Comparison of ENCODE assay signal across 33 cellular contexts in genomic region chr4:111013846-111014245, GRCh38.
DNase-seq lines count a peak whose midpoint lies in the region; ATAC-seq, FAIRE-seq and TF ChIP-seq lines count a peak whose summit lies in the region.
"Had no signal": no experiment of that assay in that cellular context is flagged by ENCODE, and none has a peak within 500 bp of the region (broad histone marks: within the 10 kb centered on the region; RNA-seq: fewer than 3 reads in every experiment).

No MANE protein-coding gene starts in this region.

- H3K79me2 ChIP-seq in HepG2 (ENCODE audit: insufficient read depth, low read length) (no peaks in the 10 kb centered on the region), GM12878 (ENCODE audit: control insufficient read depth, insufficient read depth, low read length) (no peaks in the 10 kb centered on the region)

- TF ChIP-seq POLR2A in heart left ventricle (IDR thresholded peaks at IDR 0.05) (no peak), HepG2 (IDR thresholded peaks at IDR 0.05; ENCODE audit: insufficient read depth in 1 of 2, low read depth in 2 of 2, low read length in 2 of 2) (no peak), right lobe of liver (IDR thresholded peaks at IDR 0.05) (no peak), GM12878 (IDR thresholded peaks at IDR 0.05; ENCODE audit: low read depth, low read length) (no peak)

- H3K9ac ChIP-seq in HepG2 (ENCODE audit: insufficient read depth, low read depth, low read length): no peak overlapping the region
- no peak overlapping the region for H3K9ac ChIP-seq in GM12878 (ENCODE audit: control insufficient read depth, insufficient read depth, low read length)
- H3K9ac ChIP-seq: BLaER1; BLaER1 treated with 17β-estradiol and CSF1 and Interleukin-3, amounts not matched to agents 10 nM and 100 nM had no signal

- ATAC-seq in Right ventricle myocardium inferior (no peak), heart left ventricle (no peak), HepG2 (no peak), right lobe of liver (no peak), GM12878 (no peak), GM21390 (IDR thresholded peaks at IDR 0.05; ENCODE audit: unreplicated experiment) (no peak)
- ATAC-seq: A549; CD8-positive, alpha-beta T cell had no signal

- no peaks in the 10 kb centered on the region for H3K27me3 ChIP-seq in heart left ventricle
- H3K27me3 ChIP-seq in HepG2 (ENCODE audit: control insufficient read depth in 1 of 2, insufficient read depth in 2 of 2, low read length in 2 of 2): no peaks in the 10 kb centered on the region
- peaks cover 0 to 4% of the 10 kb centered on the region in 2 donors for H3K27me3 ChIP-seq in right lobe of liver
- H3K27me3 ChIP-seq in GM12878 (replicated peaks in 1 of 2; ENCODE audit: control insufficient read depth in 2 of 2, insufficient read depth in 2 of 2, low read length in 1 of 2): no peaks in the 10 kb centered on the region
- H3K27me3 ChIP-seq: BLaER1; BLaER1 treated with 17β-estradiol and CSF1 and Interleukin-3, amounts not matched to agents 10 nM and 100 nM had no signal

- POLR2A ChIA-PET in HepG2 (lab: Yijun Ruan, JAX) (no interaction called here), GM12878 (lab: Charles Lee) (no interaction called here)

- RAD21 ChIA-PET in GM12878 (lab: Charles Lee; ENCODE audit: unreplicated experiment): no interaction called here

- H2AFZ ChIP-seq in HepG2 (ENCODE audit: low read length) (no peak overlapping the region), GM12878 (ENCODE audit: control insufficient read depth, low read depth, low read length) (no peak overlapping the region)

- H3K4me1 ChIP-seq in heart left ventricle (no peaks in the 10 kb centered on the region), HepG2 (ENCODE audit: insufficient read depth, low read length) (no peaks in the 10 kb centered on the region), right lobe of liver (no peaks in the 10 kb centered on the region), GM12878 (ENCODE audit: control insufficient read depth, insufficient read depth, low read length) (no peaks in the 10 kb centered on the region)
- H3K4me1 ChIP-seq: A549; BE2C; BLaER1; BLaER1 treated with 17β-estradiol and CSF1 and Interleukin-3, amounts not matched to agents 10 nM and 100 nM; Caco-2 had no signal

- TF ChIP-seq EP300 in HepG2 (IDR thresholded peaks at IDR 0.05; ENCODE audit: low read depth in 2 of 2, low read length in 2 of 2): no peak
- TF ChIP-seq EP300 in HepG2 (CRISPR knock-in tag; IDR thresholded peaks at IDR 0.05; ENCODE audit: borderline replicate concordance): no peak
- TF ChIP-seq EP300 in GM12878 (IDR thresholded peaks at IDR 0.05; ENCODE audit: borderline replicate concordance in 1 of 2, control insufficient read depth in 1 of 2, low read depth in 2 of 2, low read length in 2 of 2): no peak

- TF ChIP-seq CTCF in heart left ventricle (IDR thresholded peaks at IDR 0.05) (no peak), HepG2 (CRISPR knock-in tag; IDR thresholded peaks at IDR 0.05) (no peak), right lobe of liver (IDR thresholded peaks at IDR 0.05) (no peak), GM12878 (IDR thresholded peaks at IDR 0.05 in 2 of 3, conservative IDR thresholded peaks at IDR 0.05 in 1 of 3; ENCODE audit: control insufficient read depth in 2 of 3, extremely low read depth in 1 of 3, insufficient read depth in 1 of 3, low read depth in 3 of 3, low read length in 3 of 3) (no peak)

- SMC1A ChIA-PET in GM12878 (lab: Charles Lee; ENCODE audit: uncharacterized antibody, unreplicated experiment): no interaction called here

- no peak overlapping the region for H3K27ac ChIP-seq in heart left ventricle
- H3K27ac ChIP-seq in HepG2 (ENCODE audit: extremely low read length, insufficient read depth, low read length): no peak overlapping the region
- H3K27ac ChIP-seq in right lobe of liver: no peak overlapping the region
- H3K27ac ChIP-seq in GM12878 (ENCODE audit: control insufficient read depth, insufficient read depth): no peak overlapping the region
- H3K27ac ChIP-seq: 22Rv1; A549; BLaER1; BLaER1 treated with 17β-estradiol and CSF1 and Interleukin-3, amounts not matched to agents 10 nM and 100 nM; C4-2B had no signal

- no peaks in the 10 kb centered on the region for H4K20me1 ChIP-seq in HepG2 (ENCODE audit: insufficient read depth, low read length)
- H4K20me1 ChIP-seq in GM12878 (ENCODE audit: control insufficient read depth, insufficient read depth): no peaks in the 10 kb centered on the region
- H4K20me1 ChIP-seq: BLaER1; BLaER1 treated with 17β-estradiol and CSF1 and Interleukin-3, amounts not matched to agents 10 nM and 100 nM had no signal

- in situ Hi-C loops in HepG2 (cut with HindIII; ENCODE audit: extremely low pct_ligation_motif_present, low pct_unique_long_range_greater_than_20kb) (no loop called here), GM12878 (cut with MboI) (no loop called here)

- H3K4me3 ChIP-seq in heart left ventricle (no peak overlapping the region), HepG2 (replicated peaks in 1 of 3; ENCODE audit: insufficient read depth in 1 of 3, low read depth in 2 of 3, low read length in 3 of 3) (no peak overlapping the region), right lobe of liver (no peak overlapping the region), GM12878 (no peak overlapping the region)
- H3K4me3 ChIP-seq: A549; BLaER1; BLaER1 treated with 17β-estradiol and CSF1 and Interleukin-3, amounts not matched to agents 10 nM and 100 nM had no signal

- H3K36me3 ChIP-seq in heart left ventricle (no peaks in the 10 kb centered on the region), HepG2 (replicated peaks in 1 of 2; ENCODE audit: control insufficient read depth in 1 of 2, insufficient read depth in 2 of 2, low read length in 2 of 2) (no peaks in the 10 kb centered on the region), right lobe of liver (no peaks in the 10 kb centered on the region), GM12878 (ENCODE audit: control insufficient read depth in 2 of 2, insufficient read depth in 2 of 2, low read length in 1 of 2) (no peaks in the 10 kb centered on the region)
- H3K36me3 ChIP-seq: BE2C; BLaER1; BLaER1 treated with 17β-estradiol and CSF1 and Interleukin-3, amounts not matched to agents 10 nM and 100 nM had no signal

- no peak for TF ChIP-seq RAD21 in HepG2 (CRISPR knock-in tag; IDR thresholded peaks at IDR 0.05)
- TF ChIP-seq RAD21 in GM12878 (IDR thresholded peaks at IDR 0.05; ENCODE audit: insufficient read depth, low read depth, low read length): no peak

- intact Hi-C loops in Right ventricle myocardium inferior (cut with DNase I): no loop called here
- intact Hi-C loops in heart left ventricle (cut with DNase I): no loop called here
- intact Hi-C loops in HepG2 (cut with micrococcal nuclease; ENCODE audit: unreplicated experiment): no loop called here
- intact Hi-C loops in right lobe of liver (cut with DNase I): no loop called here
- intact Hi-C loops in GM12878 (cut with micrococcal nuclease; ENCODE audit: unreplicated experiment): no loop called here

- H3K4me2 ChIP-seq in HepG2 (ENCODE audit: low read depth, low read length): no peak overlapping the region
- no peak overlapping the region for H3K4me2 ChIP-seq in GM12878 (ENCODE audit: control insufficient read depth, insufficient read depth)
- H3K4me2 ChIP-seq: A549; BLaER1; BLaER1 treated with 17β-estradiol and CSF1 and Interleukin-3, amounts not matched to agents 10 nM and 100 nM had no signal

- CTCF ChIA-PET in HepG2 (lab: Yijun Ruan, JAX; ENCODE audit: low intra/inter-chr PET ratio, low total read pairs): no interaction called here
- CTCF ChIA-PET in GM12878 (lab: Yijun Ruan, JAX): no interaction called here

- peak; percentile 15 for DNase-seq in Right ventricle myocardium inferior (ENCODE audit: missing footprints)
- DNase-seq in heart left ventricle: no peak
- no peak for DNase-seq in HepG2 (ENCODE audit: low spot score)
- no peak for DNase-seq in right lobe of liver
- no peak for DNase-seq in GM12878 (ENCODE audit: low read depth, low spot score)
- DNase-seq: 8988T; ACHN; AML-193; BE2C; C1 segment of cervical spinal cord; Caco-2; Calu3; CD4-positive, alpha-beta memory T cell; CD4-positive, alpha-beta T cell; CD4-positive, CD25-positive, alpha-beta regulatory T cell; CD8-positive, alpha-beta memory T cell; CD8-positive, alpha-beta T cell; COR-L47; DMS 273 treated with DMSO at 0.1 percent for 48 hours; DMS153; DMS53; DMS79; DMS79 treated with DMSO at 0.1 percent for 48 hours; DND-41; EL had no signal

- 80 to 83% (median 81%) methylated on average over 7 of the region's 7 CpGs for WGBS in heart left ventricle, 4 donors
- 2% methylated on average over 7 of the region's 7 CpGs for WGBS in HepG2 (ENCODE audit: low lambda C conversion rate)
- WGBS in right lobe of liver (ENCODE audit: insufficient coverage, low coverage, low lambda C conversion rate, missing lambda C conversion rate): 54% methylated on average over 7 of the region's 7 CpGs
- 9% methylated on average over 7 of the region's 7 CpGs for WGBS in GM12878 (ENCODE audit: insufficient coverage, insufficient replicate concordance, low lambda C conversion rate, missing lambda C conversion rate)

- FAIRE-seq in HepG2 (lab: Jason Lieb, UNC) (no peak), GM12878 (lab: Jason Lieb, UNC) (no peak)
- FAIRE-seq: A204.1, A549, D721Med had no signal

- H3K9me3 ChIP-seq in heart left ventricle (no peaks in the 10 kb centered on the region), HepG2 (ENCODE audit: low read length) (no peaks in the 10 kb centered on the region), right lobe of liver (no peaks in the 10 kb centered on the region), GM12878 (replicated peaks; ENCODE audit: control insufficient read depth, insufficient read depth, low read length) (no peaks in the 10 kb centered on the region)
- H3K9me3 ChIP-seq: A549; BE2C; BLaER1; BLaER1 treated with 17β-estradiol and CSF1 and Interleukin-3, amounts not matched to agents 10 nM and 100 nM; Caco-2 had no signal

- no TSS peak for BruUV-seq in HepG2 (replicated peaks; lab: Mats Ljungman, UMichigan)
- no TSS peak for BruUV-seq in GM12878 (replicated peaks; lab: Mats Ljungman, UMichigan)

TF ChIP-seq in HepG2, 621 proteins besides CTCF, POLR2A, EP300 and RAD21 (continues in another document):
- no peak for TF ChIP-seq ZNF354B (CRISPR knock-in tag; IDR thresholded peaks at IDR 0.05)

TF ChIP-seq in GM12878, 131 proteins besides CTCF, POLR2A, EP300 and RAD21 (continues in another document):
- TF ChIP-seq ATF7 (IDR thresholded peaks at IDR 0.05; ENCODE audit: low read depth): 0 out of 2 replicates have a peak, but pooled peaks have one; percentile 59
- TF ChIP-seq MYC (IDR thresholded peaks at IDR 0.05; ENCODE audit: insufficient read depth, insufficient read length, insufficient replicate concordance, low read length, severe bottlenecking): no peak
- no peak for TF ChIP-seq STAT1 (conservative IDR thresholded peaks at IDR 0.05)
- TF ChIP-seq NR2F1 (conservative IDR thresholded peaks at IDR 0.05): no peak
- TF ChIP-seq HDGF (IDR thresholded peaks at IDR 0.05): no peak
